Comparison of ENCODE assay signal across 23 cellular contexts in genomic region chr17:70207184-70207583, GRCh38. TPM values are rescaled to one million over a fixed set of nuclear protein-coding genes. Genes with fewer than 3 reads are reported as not detected.
DNase-seq lines count a peak whose midpoint lies in the region; ATAC-seq and TF ChIP-seq lines count a peak whose summit lies in the region.
"Had no signal": no experiment of that assay in that cellular context is flagged by ENCODE, and none has a peak within 500 bp of the region (broad histone marks: within the 10 kb centered on the region; RNA-seq: fewer than 3 reads in every experiment).

No MANE protein-coding gene starts in this region.

- no peaks in the 10 kb centered on the region for H3K9me3 ChIP-seq in right cardiac atrium (ENCODE audit: control insufficient read depth, low read length)
- H3K9me3 ChIP-seq in parathyroid adenoma (ENCODE audit: control insufficient read depth, low read length), result no peaks in the 10 kb centered on the region
- H3K9me3 ChIP-seq: A549; BE2C; BLaER1 treated with 17β-estradiol and CSF1 and Interleukin-3, amounts not matched to agents 10 nM and 100 nM had no signal

- H3K4me3 ChIP-seq in right cardiac atrium (ENCODE audit: low read length), result no peak overlapping the region
- H3K4me3 ChIP-seq in parathyroid adenoma (ENCODE audit: low read depth, low read length), result no peak overlapping the region
- H3K4me3 ChIP-seq: A549; BLaER1 treated with 17β-estradiol and CSF1 and Interleukin-3, amounts not matched to agents 10 nM and 100 nM; GM23248 had no signal

- no peaks in the 10 kb centered on the region for H3K36me3 ChIP-seq in parathyroid adenoma (ENCODE audit: control insufficient read depth, insufficient read depth, low read length)
- H3K36me3 ChIP-seq: BE2C; BLaER1 treated with 17β-estradiol and CSF1 and Interleukin-3, amounts not matched to agents 10 nM and 100 nM had no signal

- H3K9ac ChIP-seq in parathyroid adenoma, result no peak overlapping the region
- H3K9ac ChIP-seq: BLaER1 treated with 17β-estradiol and CSF1 and Interleukin-3, amounts not matched to agents 10 nM and 100 nM; GM23248 had no signal

- H3K27me3 ChIP-seq in right cardiac atrium (ENCODE audit: control insufficient read depth, insufficient read depth) (no peaks in the 10 kb centered on the region), parathyroid adenoma (ENCODE audit: control insufficient read depth, insufficient read depth, low read length) (no peaks in the 10 kb centered on the region)
- H3K27me3 ChIP-seq: BE2C; BLaER1 treated with 17β-estradiol and CSF1 and Interleukin-3, amounts not matched to agents 10 nM and 100 nM had no signal

- 66% methylated on average over 1 of the region's 1 CpG for WGBS in right cardiac atrium

- ATAC-seq in Right ventricle myocardium superior (ENCODE audit: poor library complexity) (peak; percentile 39), right cardiac atrium (no peak)
- ATAC-seq: A549 had no signal

- H2AFZ ChIP-seq in parathyroid adenoma, result peak overlapping the region; percentile 28
- H2AFZ ChIP-seq: GM23248 had no signal

- peaks cover 6% of the 10 kb centered on the region for H3K79me2 ChIP-seq in parathyroid adenoma

- intact Hi-C loops in Right ventricle myocardium superior (cut with DNase I), result no loop called here
- intact Hi-C loops in right cardiac atrium (cut with DNase I), result no loop called here

- no peaks in the 10 kb centered on the region for H3K4me1 ChIP-seq in right cardiac atrium (ENCODE audit: control insufficient read depth, insufficient read depth, low read length)
- H3K4me1 ChIP-seq in parathyroid adenoma, result peaks cover 17% of the 10 kb centered on the region
- H3K4me1 ChIP-seq: A549, BE2C had no signal

- TF ChIP-seq CTCF in parathyroid adenoma (IDR thresholded peaks at IDR 0.05), result no peak

- DNase-seq in Right ventricle myocardium superior (no peak), right cardiac atrium (no peak), COLO829 (ENCODE audit: low spot score) (peak; percentile 30), foreskin melanocyte (peak; percentile 59), RKO (ENCODE audit: low spot score) (no peak), kidney glomerular epithelial cell (lab: John Stamatoyannopoulos, UW) (no peak)
- no peak for DNase-seq in activated CD8-positive, alpha-beta memory T cell treated with anti-CD3 and anti-CD28 coated beads, Interleukin-2, amount 50 U/mL, for 4 hours
- DNase-seq: 8988T; ACHN; BE2C; Calu3; CD4-positive, alpha-beta T cell; CD8-positive, alpha-beta memory T cell; COR-L47; DMS53; DMS79 treated with DMSO at 0.1 percent for 48 hours; GF-D8; GM23248; H7; HCEC 1CT had no signal

- H3K4me2 ChIP-seq in parathyroid adenoma (ENCODE audit: low read length), result no peak overlapping the region
- H3K4me2 ChIP-seq: A549 had no signal

- no peak overlapping the region for H3K27ac ChIP-seq in right cardiac atrium (ENCODE audit: low read length)
- no peak overlapping the region for H3K27ac ChIP-seq in parathyroid adenoma
- H3K27ac ChIP-seq: A549, GM23248 had no signal

RNA-seq across cellular contexts. Expression of gene KCNJ2, which starts 37.9 kb away (rescaled TPM):
- total RNA-seq in Right ventricle myocardium superior (47.1 TPM), right cardiac atrium (10 to 100 TPM in 1 of 4 donors, 1 to 10 TPM in 3; 6.7 to 11.3 (median 8.6) TPM)
- polyA plus RNA-seq in right cardiac atrium, result 2.3 TPM
- total RNA-seq: Calu3; CD4-positive, alpha-beta T cell; CD8-positive, alpha-beta memory T cell had no signal
- polyA plus RNA-seq: CD8-positive, alpha-beta memory T cell had no signal

Comparison
In these comparisons a context has a peak if more than half of its experiments do, and no peak if none do; other contexts are left out.
1. DNase-seq: peak in COLO829 (single experiment) and foreskin melanocyte (single experiment); none in Right ventricle myocardium superior (single experiment), right cardiac atrium (0 of 3), RKO (single experiment), activated CD8-positive, alpha-beta memory T cell treated with anti-CD3 and anti-CD28 coated beads, Interleukin-2, amount 50 U/mL, for 4 hours (single experiment) and kidney glomerular epithelial cell (single experiment).